Comparison of ENCODE assay signal across 5 cellular contexts in the genomic region with DNA sequence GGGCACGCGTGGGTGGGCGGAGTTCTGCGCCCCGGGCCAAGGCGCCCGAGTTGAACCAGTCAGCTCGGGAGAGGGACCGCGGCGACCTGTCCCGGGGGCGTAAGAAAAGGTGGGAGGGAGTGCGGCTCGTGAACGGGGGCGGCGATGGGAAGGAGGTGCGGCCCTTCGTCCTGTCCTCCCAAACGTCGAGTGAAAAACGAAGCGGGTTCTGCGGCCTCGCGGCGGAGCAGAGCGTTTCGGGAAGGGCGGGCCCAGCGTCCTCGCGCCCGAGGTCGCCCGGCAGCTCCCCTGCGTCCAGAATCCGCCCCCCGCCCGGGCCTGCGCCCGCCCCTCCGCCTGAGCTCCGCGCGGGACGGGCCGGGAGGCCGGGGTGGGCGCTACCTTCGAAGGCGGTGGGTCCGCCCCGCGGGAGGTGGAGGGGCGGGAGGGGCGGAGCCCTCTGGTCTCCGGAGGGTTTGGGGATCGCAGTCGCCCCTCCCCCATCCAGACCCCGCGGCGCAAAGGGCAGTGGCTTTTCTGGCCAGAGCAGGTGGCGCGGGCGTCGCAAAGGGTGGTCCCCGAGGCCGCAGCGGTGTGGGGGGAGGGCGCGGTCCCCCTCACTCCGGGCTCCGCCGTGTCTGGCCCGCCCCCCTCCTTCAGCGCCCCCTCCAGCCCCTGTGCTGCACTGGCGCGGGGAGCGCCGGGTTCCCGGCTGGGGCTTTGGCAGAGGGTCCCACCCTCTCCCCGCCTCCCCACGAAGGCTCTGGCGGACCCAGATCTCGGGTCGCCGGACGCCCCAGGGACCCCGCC. TPM values are rescaled to one million over a fixed set of nuclear protein-coding genes. Genes with fewer than 3 reads are reported as not detected.
DNase-seq lines count a peak whose midpoint lies in the region; ATAC-seq and TF ChIP-seq lines count a peak whose summit lies in the region.

No MANE protein-coding gene starts in this region.

- peaks cover 28% of the 10 kb centered on the region for H3K4me1 ChIP-seq in mesenchymal stem cell (ENCODE audit: control insufficient read depth, insufficient read depth, low read depth, low read length)

- 3% methylated on average over 56 of the region's 91 CpGs for WGBS in mesenchymal stem cell

- H3K36me3 ChIP-seq in mesenchymal stem cell (ENCODE audit: control insufficient read depth in 1 of 2, insufficient read depth in 2 of 2, low read depth in 1 of 2, low read length in 2 of 2) = peaks cover 0 to 4% of the 10 kb centered on the region in 2 experiments

- no peaks in the 10 kb centered on the region for H3K27me3 Mint-ChIP-seq in activated naive CD4-positive, alpha-beta T cell treated with anti-CD3 and anti-CD28 coated beads for 36 hours (ENCODE audit: low read depth)

- H3K9me3 Mint-ChIP-seq in activated naive CD4-positive, alpha-beta T cell treated with anti-CD3 and anti-CD28 coated beads for 36 hours = no peaks in the 10 kb centered on the region

- no peak overlapping the region for H3K27ac ChIP-seq in mesenchymal stem cell (ENCODE audit: low read length, poor library complexity, severe bottlenecking)

- H3K27me3 ChIP-seq in mesenchymal stem cell (ENCODE audit: control insufficient read depth in 1 of 2, insufficient read depth in 1 of 2, low read length in 2 of 2) = peaks cover 0 to 19% of the 10 kb centered on the region in 2 experiments

- H4K8ac ChIP-seq in mesenchymal stem cell (ENCODE audit: low read length) = no peak overlapping the region

- no peaks in the 10 kb centered on the region for H3K36me3 Mint-ChIP-seq in activated naive CD4-positive, alpha-beta T cell treated with anti-CD3 and anti-CD28 coated beads for 36 hours (ENCODE audit: low read depth)

- CTCF ChIA-PET in activated naive CD4-positive, alpha-beta T cell treated with anti-CD3 and anti-CD28 coated beads for 36 hours (lab: Charles Lee) = no interaction called here

- H3K4me2 ChIP-seq in mesenchymal stem cell (ENCODE audit: low read length, poor library complexity, severe bottlenecking) = peak overlapping the region; percentile 52

- no peak overlapping the region for H3K27ac Mint-ChIP-seq in activated naive CD4-positive, alpha-beta T cell treated with anti-CD3 and anti-CD28 coated beads for 36 hours

- H2BK120ac ChIP-seq in mesenchymal stem cell (ENCODE audit: low read depth, low read length) = peak overlapping the region; percentile 3

- no peak overlapping the region for H3K14ac ChIP-seq in mesenchymal stem cell (ENCODE audit: low read length in 2 of 2)

- DNase-seq in NCI-H1930 (lab: John Stamatoyannopoulos, UW) (peak; percentile 52 to 75), mesenchymal stem cell (no peak), GM10266 (ENCODE audit: extremely low spot score) (no peak)
- peak; percentile 26 for DNase-seq in activated naive CD4-positive, alpha-beta T cell treated with anti-CD3 and anti-CD28 coated beads for 36 hours

- H3K4me1 Mint-ChIP-seq in activated naive CD4-positive, alpha-beta T cell treated with anti-CD3 and anti-CD28 coated beads for 36 hours (ENCODE audit: low read depth) = peaks cover 24% of the 10 kb centered on the region

- peak overlapping the region; percentile 31 for H2BK15ac ChIP-seq in mesenchymal stem cell (ENCODE audit: low read depth, poor library complexity, severe bottlenecking)

- no peak overlapping the region for H2AK5ac ChIP-seq in mesenchymal stem cell (ENCODE audit: low read length, severe bottlenecking)

- peaks cover 3% of the 10 kb centered on the region for H3K79me1 ChIP-seq in mesenchymal stem cell (replicated peaks; ENCODE audit: low read length, poor library complexity, severe bottlenecking)

- intact Hi-C loops in activated naive CD4-positive, alpha-beta T cell treated with anti-CD3 and anti-CD28 coated beads for 36 hours (cut with micrococcal nuclease) = loop anchor here (10.0 kb wide), 1 partner anchor 412 kb away; a partner anchor contains a TSS

- H3K23ac ChIP-seq in mesenchymal stem cell (ENCODE audit: low read length in 2 of 2) = no peak overlapping the region

- H3K4me3 ChIP-seq in mesenchymal stem cell (ENCODE audit: insufficient read depth in 1 of 2, low read depth in 1 of 2, low read length in 2 of 2) = peak overlapping the region; percentile 69

- peak overlapping the region; percentile 37 to 72 for H3K18ac ChIP-seq in mesenchymal stem cell (ENCODE audit: low read depth in 1 of 2, low read length in 2 of 2)

- no peaks in the 10 kb centered on the region for H3K9me3 ChIP-seq in mesenchymal stem cell (ENCODE audit: control insufficient read depth, low read length)

- no peak for TF ChIP-seq CTCF in GM10266 (IDR thresholded peaks at IDR 0.05; ENCODE audit: control insufficient read depth, insufficient read depth, low read depth, missing control alignments)

- H3K4ac ChIP-seq in mesenchymal stem cell (ENCODE audit: low read depth in 1 of 2, low read length in 2 of 2) = peak overlapping the region in 1 of 2 experiments; percentile 37

- peak overlapping the region in 1 of 2 experiments; percentile 64 for H2BK12ac ChIP-seq in mesenchymal stem cell (ENCODE audit: low read length in 2 of 2)

- ATAC-seq in GM18519 (IDR thresholded peaks at IDR 0.05; ENCODE audit: low FRiP score, unreplicated experiment) = no peak

- no peak overlapping the region for H3K9ac ChIP-seq in mesenchymal stem cell (ENCODE audit: low read length)

- H3K4me3 Mint-ChIP-seq in activated naive CD4-positive, alpha-beta T cell treated with anti-CD3 and anti-CD28 coated beads for 36 hours = peak overlapping the region; percentile 65

- no peak overlapping the region for H2BK5ac ChIP-seq in mesenchymal stem cell (ENCODE audit: low read depth, low read length, poor library complexity, severe bottlenecking)

- H2AFZ ChIP-seq in mesenchymal stem cell (ENCODE audit: low read depth, low read length) = no peak overlapping the region

- no peak overlapping the region for H4K91ac ChIP-seq in mesenchymal stem cell (ENCODE audit: low read length)

RNA-seq across cellular contexts. Expression of a gene that starts 0.8 kb away (rescaled TPM):
- 1 to 10 TPM; 6.7 to 7.3 TPM for total RNA-seq in activated naive CD4-positive, alpha-beta T cell treated with anti-CD3 and anti-CD28 coated beads for 36 hours
- 11.7 TPM for polyA plus RNA-seq in mesenchymal stem cell (2013, experiment 1 of 2)
- 12.0 TPM for polyA plus RNA-seq in mesenchymal stem cell (2013, experiment 2 of 2)

RNA-seq across cellular contexts. Expression of a gene that starts 5.7 kb away (rescaled TPM):
- 10 to 100 TPM; 33.6 to 34.8 TPM for total RNA-seq in activated naive CD4-positive, alpha-beta T cell treated with anti-CD3 and anti-CD28 coated beads for 36 hours
- 9.2 TPM for polyA plus RNA-seq in mesenchymal stem cell (2013, experiment 1 of 2)
- 9.3 TPM for polyA plus RNA-seq in mesenchymal stem cell (2013, experiment 2 of 2)

RNA-seq across cellular contexts. Expression of a gene that starts 25.5 kb away (rescaled TPM):
- 10 to 100 TPM; 16.7 to 18.0 TPM for total RNA-seq in activated naive CD4-positive, alpha-beta T cell treated with anti-CD3 and anti-CD28 coated beads for 36 hours
- polyA plus RNA-seq in mesenchymal stem cell (2013, experiment 1 of 2) = 6.6 TPM
- polyA plus RNA-seq in mesenchymal stem cell (2013, experiment 2 of 2) = 6.7 TPM

RNA-seq across cellular contexts. Expression of a gene that starts 44.1 kb away (rescaled TPM):
- not detected for total RNA-seq in activated naive CD4-positive, alpha-beta T cell treated with anti-CD3 and anti-CD28 coated beads for 36 hours
- polyA plus RNA-seq in mesenchymal stem cell (2013, experiment 1 of 2) = 23.7 TPM
- 23.9 TPM for polyA plus RNA-seq in mesenchymal stem cell (2013, experiment 2 of 2)

RNA-seq across cellular contexts. Expression of a gene that starts 55.4 kb away (rescaled TPM):
- 10 to 100 TPM; 45.6 to 49.2 TPM for total RNA-seq in activated naive CD4-positive, alpha-beta T cell treated with anti-CD3 and anti-CD28 coated beads for 36 hours
- polyA plus RNA-seq in mesenchymal stem cell (2013, experiment 1 of 2) = 13.5 TPM
- 14.0 TPM for polyA plus RNA-seq in mesenchymal stem cell (2013, experiment 2 of 2)

Comparison
In these comparisons a context has a peak if more than half of its experiments do, and no peak if none do; other contexts are left out.
1. DNase-seq: peak in NCI-H1930 (2 of 2) and activated naive CD4-positive, alpha-beta T cell treated with anti-CD3 and anti-CD28 coated beads for 36 hours (single experiment); none in mesenchymal stem cell (single experiment) and GM10266 (single experiment).